29 cellular contexts compared by ENCODE assay signal in genomic region chr2:120849278-120849677, GRCh38.
"Had no signal": no experiment of that assay in that cellular context is flagged by ENCODE, and none has a peak within 500 bp of the region (broad histone marks: within the 10 kb centered on the region; RNA-seq: fewer than 3 reads in every experiment).

No MANE protein-coding gene starts in this region.

- FAIRE-seq: colon, endometrium, endothelial cell of umbilical vein, frontal cortex had no signal

- H3K4me3 Mint-ChIP-seq: dendritic cell treated with granulocyte-macrophage colony-stimulating factor and Interleukin-4, amounts not matched to agents 40 ng/mL and 50 ng/mL, for 4 days; effector memory CD8-positive, alpha-beta T cell; endodermal cell had no signal

- H3K27ac ChIP-seq: colonic mucosa, coronary artery, dorsolateral prefrontal cortex, epithelial cell of prostate, esophagus muscularis mucosa, esophagus squamous epithelium, foreskin keratinocyte, gastrocnemius medialis, gastroesophageal sphincter, heart left ventricle, heart right ventricle had no signal

- DNase-seq: colonic mucosa; cortex of kidney; dermis blood vessel endothelial cell; dorsolateral prefrontal cortex; effector CD4-positive, alpha-beta T cell; effector CD8-positive, alpha-beta T cell; effector memory CD4-positive, alpha-beta T cell; effector memory CD8-positive, alpha-beta T cell; endodermal cell; erythroblast; esophagus squamous epithelium; foreskin fibroblast; foreskin keratinocyte; foreskin melanocyte; gastrocnemius medialis; glutamatergic neuron; head of caudate nucleus; heart right ventricle had no signal

- H3K36me3 ChIP-seq: colonic mucosa, esophagus muscularis mucosa, esophagus squamous epithelium, gastrocnemius medialis, gastroesophageal sphincter, heart left ventricle, heart right ventricle had no signal

- H3K9me3 Mint-ChIP-seq: endodermal cell had no signal

- H3K27ac Mint-ChIP-seq: dendritic cell treated with granulocyte-macrophage colony-stimulating factor and Interleukin-4, amounts not matched to agents 40 ng/mL and 50 ng/mL, for 4 days; effector memory CD8-positive, alpha-beta T cell; endodermal cell had no signal

- H3K4me1 Mint-ChIP-seq: endodermal cell had no signal

- H3K9me3 ChIP-seq: colonic mucosa, gastrocnemius medialis had no signal

- H3K4me3 ChIP-seq: colonic mucosa, coronary artery, dorsolateral prefrontal cortex, esophagus muscularis mucosa, esophagus squamous epithelium, gastrocnemius medialis, gastroesophageal sphincter, heart left ventricle, heart right ventricle had no signal

- H3K4me1 ChIP-seq: colonic mucosa, foreskin keratinocyte, gastrocnemius medialis, heart right ventricle had no signal

- H3K27me3 ChIP-seq: colonic mucosa, esophagus muscularis mucosa, gastrocnemius medialis, gastroesophageal sphincter, heart left ventricle had no signal

- ATAC-seq: effector memory CD8-positive, alpha-beta T cell; esophagus mucosa; foreskin keratinocyte; gastrocnemius medialis; gastroesophageal sphincter; heart left ventricle; heart right ventricle had no signal
